19 cellular contexts compared by ENCODE assay signal in the genomic region with DNA sequence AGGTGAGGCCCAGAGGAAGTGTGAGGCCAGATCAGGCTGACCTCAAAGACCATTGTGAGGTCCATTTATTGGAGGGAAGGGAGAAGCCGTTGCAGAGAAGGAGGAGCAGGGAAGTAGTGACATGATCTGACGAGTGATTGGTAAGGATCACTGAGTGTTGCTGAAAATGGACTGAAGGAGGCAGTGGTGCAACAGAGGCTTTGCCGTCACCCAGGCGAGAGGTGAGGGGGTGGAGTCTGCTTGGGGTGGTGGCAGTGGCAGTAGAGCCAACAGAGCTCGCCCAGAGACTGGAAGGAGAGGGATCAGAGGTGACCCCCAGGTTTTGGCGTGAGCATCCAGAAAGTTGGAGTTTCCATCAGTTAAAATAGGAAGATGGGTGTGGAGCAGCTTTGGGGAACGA.
"Had no signal": no experiment of that assay in that cellular context is flagged by ENCODE, and none has a peak within 500 bp of the region (broad histone marks: within the 10 kb centered on the region; RNA-seq: fewer than 3 reads in every experiment).

No MANE protein-coding gene starts in this region.

- ATAC-seq: activated naive CD4-positive, alpha-beta T cell treated with anti-CD3 and anti-CD28 coated beads, Interleukin-2, amount 50 U/mL, for 72 hours; left lobe of liver; stimulated activated naive B cell treated with anti-CD40 and anti-IgM and Interleukin-4, amounts not matched to agents 10 μg/mL and 1 μg/mL and 100 μg/mL, for 72 hours had no signal

- H3K27me3 ChIP-seq: adrenal gland, esophagus squamous epithelium, thyroid gland had no signal

- FAIRE-seq: astrocyte, bronchial epithelial cell, endothelial cell of umbilical vein, keratinocyte had no signal

- H3K4me3 ChIP-seq: adrenal gland, esophagus squamous epithelium, lung, thyroid gland had no signal

- H3K36me3 ChIP-seq: adrenal gland, esophagus squamous epithelium, thyroid gland had no signal

- H3K9me3 ChIP-seq: adrenal gland, esophagus squamous epithelium, thyroid gland had no signal

- DNase-seq: activated CD4-positive, alpha-beta T cell treated with anti-CD3 and anti-CD28 coated beads, Interleukin-2, amount 50 U/mL, for 48 hours; activated gamma-delta T cell treated with Interleukin-2 at 50 U/mL for 16 hours; adrenal gland; effector CD4-positive, alpha-beta T cell; esophagus squamous epithelium; midbrain; occipital lobe; posterior cingulate gyrus; stimulated activated naive B cell treated with anti-CD40 and anti-IgM and Interleukin-4, amounts not matched to agents 10 μg/mL and 1 μg/mL and 100 μg/mL, for 72 hours; T-helper 1 cell; T-helper 9 cell; thyroid gland had no signal

- H3K27ac ChIP-seq: adrenal gland, esophagus squamous epithelium, thyroid gland had no signal
